ENCODE assay signal across 7 cellular contexts in the genomic region with DNA sequence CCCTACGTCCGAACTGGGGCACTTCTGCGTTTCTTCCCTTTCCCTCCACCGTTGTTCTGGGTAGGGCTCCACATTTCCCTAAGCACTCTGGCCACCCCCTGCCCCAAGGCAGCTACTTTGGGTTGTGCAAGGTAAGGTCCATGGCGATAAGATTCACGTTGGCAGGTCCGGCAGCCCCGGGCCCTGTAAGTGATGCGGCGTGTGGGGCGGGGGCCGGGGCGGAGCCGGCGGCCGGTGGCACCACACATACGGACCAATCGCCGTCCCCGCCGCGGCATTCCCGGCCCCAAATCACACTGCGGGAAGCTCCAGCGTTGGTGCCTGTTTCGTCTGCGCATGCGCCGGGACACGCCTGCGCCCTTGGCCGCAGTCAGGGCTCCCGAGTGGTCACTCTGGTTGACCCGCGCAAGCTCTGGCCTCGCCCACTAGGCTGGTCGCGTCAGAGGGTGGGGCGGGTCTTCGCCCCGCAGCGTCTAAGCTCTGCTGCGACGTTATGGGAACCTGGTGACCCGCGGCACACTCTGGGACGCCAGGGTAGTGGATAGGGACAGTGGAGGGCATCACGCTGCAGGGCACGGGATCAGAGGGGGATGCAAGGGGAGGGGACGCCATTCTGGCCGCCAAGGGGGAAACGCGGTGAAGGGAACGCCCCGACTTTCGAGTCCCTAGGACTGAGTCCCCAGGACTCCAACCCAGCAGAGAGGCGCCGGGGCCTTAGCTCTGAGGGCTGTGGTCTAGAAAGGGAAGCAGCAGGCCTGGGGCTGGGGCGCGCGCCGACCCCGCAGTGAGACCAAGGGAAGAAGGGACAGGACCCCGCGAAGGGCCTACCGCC. TPM values are rescaled to one million over a fixed set of nuclear protein-coding genes. Genes with fewer than 3 reads are reported as not detected.
DNase-seq lines count a peak whose midpoint lies in the region; TF ChIP-seq lines count a peak whose summit lies in the region.

No MANE protein-coding gene starts in this region.

- WGBS in iPS DF 6.9 (ENCODE audit: insufficient coverage, insufficient read length), result no CpG with 5 or more reads among the region's 66 CpGs

- peaks cover 24% of the 10 kb centered on the region for H3K36me3 Mint-ChIP-seq in HFFc6 (ENCODE audit: low read depth)

- H3K4me3 ChIP-seq in GM12865 (ENCODE audit: low read depth, low read length) (peak overlapping the region; percentile 64), iPS DF 6.9 (ENCODE audit: low read length) (peak overlapping the region; percentile 77)

- peaks cover 26% of the 10 kb centered on the region for H3K36me3 ChIP-seq in iPS DF 6.9 (ENCODE audit: control insufficient read depth, insufficient read depth, low read length)

- H3K9me3 Mint-ChIP-seq in HFFc6, result no peaks in the 10 kb centered on the region; the same call in 1 of the 2 replicates

- no peaks in the 10 kb centered on the region for H3K27me3 ChIP-seq in iPS DF 6.9 (ENCODE audit: control insufficient read depth, insufficient read depth, low read length)

- in situ Hi-C loops in T47D (cut with HindIII; ENCODE audit: low pct_unique_long_range_greater_than_20kb, low sequenced_read_pairs), result no loop called here

- DNase-seq in GM12865 (ENCODE audit: low read depth) (peak; percentile 95), HFFc6 (peak; percentile 94), NCI-H1048 (lab: John Stamatoyannopoulos, UW) (peak; percentile 49), SKM-1 treated with dmso at 0.1 percent for 144 hours (lab: John Stamatoyannopoulos, UW; ENCODE audit: unreplicated experiment) (peak; percentile 63), T47D (ENCODE audit: low read depth in 1 of 2, low spot score in 1 of 2) (peak; percentile 97 to 98), iPS DF 6.9 (ENCODE audit: low read depth, low spot score) (peak; percentile 99), renal cortical epithelial cell (ENCODE audit: low read depth) (peak; percentile 90)

- peaks cover 29% of the 10 kb centered on the region for H3K4me1 Mint-ChIP-seq in HFFc6 (ENCODE audit: low read depth)

- peaks cover 6% of the 10 kb centered on the region for H3K27me3 Mint-ChIP-seq in HFFc6 (ENCODE audit: insufficient read depth)

- peak overlapping the region; percentile 96 for H3K27ac Mint-ChIP-seq in HFFc6

- H3K9me3 ChIP-seq in iPS DF 6.9 (ENCODE audit: control insufficient read depth, insufficient read depth, low read length), result no peaks in the 10 kb centered on the region

- no peak for TF ChIP-seq CTCF in GM12865 (IDR thresholded peaks at IDR 0.05; ENCODE audit: insufficient read depth, low read depth, low read length, missing control alignments)
- no peak; the same call in 1 of the 2 replicates for TF ChIP-seq CTCF in HFFc6 (IDR thresholded peaks at IDR 0.05)

- no peaks in the 10 kb centered on the region for H3K4me1 ChIP-seq in iPS DF 6.9 (ENCODE audit: control insufficient read depth, insufficient read depth, low read length)

- H3K4me3 Mint-ChIP-seq in HFFc6, result peak overlapping the region; percentile 98

- no peak overlapping the region for H3K27ac ChIP-seq in iPS DF 6.9 (ENCODE audit: low read length)

RNA-seq across cellular contexts. Expression of gene FADS1, which starts 1.6 kb away (rescaled TPM):
- 10 to 100 TPM; 25.9 to 39.1 (median 36.4) TPM for total RNA-seq in HFFc6 (2021; fragmentation: NEBNext Ultra II Directional; extraction: Animal tissue kit (Norgen Biotek cat#: 25700))
- 35.8 and 84.6 TPM in 2 replicates for total RNA-seq in renal cortical epithelial cell

RNA-seq across cellular contexts. Expression of gene FADS2, which starts 12.9 kb away (rescaled TPM):
- total RNA-seq in HFFc6 (2021; fragmentation: NEBNext Ultra II Directional; extraction: Animal tissue kit (Norgen Biotek cat#: 25700)), result 100 to 1,000 TPM in 1 of 6 experiments, 10 to 100 TPM in 5; 56.0 to 105 (median 81.1) TPM
- total RNA-seq in renal cortical epithelial cell, result 37.7 and 199 TPM in 2 replicates

RNA-seq across cellular contexts. Expression of gene FEN1, which starts 22.5 kb away (rescaled TPM):
- 10 to 100 TPM; 25.6 to 45.6 (median 37.4) TPM for total RNA-seq in HFFc6 (2021; fragmentation: NEBNext Ultra II Directional; extraction: Animal tissue kit (Norgen Biotek cat#: 25700))
- total RNA-seq in renal cortical epithelial cell, result 12.1 and 35.6 TPM in 2 replicates

RNA-seq across cellular contexts. Expression of gene TMEM258, which starts 22.8 kb away (rescaled TPM):
- total RNA-seq in HFFc6 (2021; fragmentation: NEBNext Ultra II Directional; extraction: Animal tissue kit (Norgen Biotek cat#: 25700)), result 100 to 1,000 TPM; 134 to 173 (median 145) TPM
- 18.3 and 38.9 TPM in 2 replicates for total RNA-seq in renal cortical epithelial cell

Comparison
In these comparisons a context has a peak if more than half of its experiments do, and no peak if none do; other contexts are left out.
1. DNase-seq: peak in every context shown above with its lines; median percentile 99 in iPS DF 6.9; 98 in T47D; 95 in GM12865; 94 in HFFc6; 90 in renal cortical epithelial cell; 63 in SKM-1 treated with dmso at 0.1 percent for 144 hours; 49 in NCI-H1048.